Comparison of ENCODE assay signal across 8 cellular contexts in the genomic region with DNA sequence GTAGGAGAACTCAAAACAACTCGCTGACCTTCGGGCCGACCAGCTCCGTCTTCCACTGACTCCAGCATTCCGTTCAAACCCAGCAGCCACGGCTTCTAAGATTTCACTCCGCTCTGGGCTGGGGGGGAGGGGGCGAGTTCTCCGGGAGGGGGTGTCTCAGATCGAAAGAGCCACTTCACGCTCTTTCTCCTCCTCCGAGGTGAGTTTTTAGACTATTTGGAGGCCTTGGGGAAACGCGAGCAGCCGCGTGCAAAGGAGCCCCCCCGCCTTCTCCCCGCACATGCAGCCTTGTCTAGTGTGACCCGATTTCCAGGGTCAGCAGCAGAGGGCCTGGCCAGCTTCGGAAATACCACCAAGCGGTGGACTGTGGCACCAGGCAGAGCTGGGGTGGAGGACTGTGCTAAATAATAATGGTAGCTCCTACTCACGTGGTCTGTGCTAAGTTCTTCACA.
DNase-seq lines count a peak whose midpoint lies in the region; ATAC-seq and TF ChIP-seq lines count a peak whose summit lies in the region.

No MANE protein-coding gene starts in this region.

- peaks cover 0 to 6% (median 0%) of the 10 kb centered on the region in 9 donors for H3K9me3 Mint-ChIP-seq in naive thymus-derived CD8-positive, alpha-beta T cell

- H3K27ac ChIP-seq in RWPE1, result peak overlapping the region; percentile 88
- no peak overlapping the region for H3K27ac ChIP-seq in ectodermal cell (ENCODE audit: insufficient read depth, low read depth, low read length, poor library complexity, severe bottlenecking)

- CTCF ChIA-PET in RWPE1 (lab: Yijun Ruan, JAX), result interaction anchor here (0.7 kb wide), 1 partner anchor 291 kb away, joined by 4 read pairs; no protein-coding TSS in a partner anchor

- POLR2A ChIA-PET in RWPE1 (lab: Yijun Ruan, JAX; ENCODE audit: low non-redundant PET), result interaction anchor here (0.6 to 0.7 kb wide), 3 partner anchors 217 to 472 kb away, joined by 3 to 6 read pairs (median 4); no protein-coding TSS in a partner anchor
- POLR2A ChIA-PET in naive thymus-derived CD8-positive, alpha-beta T cell (lab: Charles Lee), result interaction anchor here (0.7 to 16.4 kb wide), 28 partner anchors 10 to 1159 kb away, joined by 3 to 269 read pairs (median 6); a partner anchor contains a TSS

- H3K36me3 Mint-ChIP-seq in naive thymus-derived CD8-positive, alpha-beta T cell, result no peaks in the 10 kb centered on the region

- peaks cover 14 to 44% (median 30%) of the 10 kb centered on the region in 4 donors for H3K4me1 Mint-ChIP-seq in naive thymus-derived CD8-positive, alpha-beta T cell

- no peaks in the 10 kb centered on the region for H3K9me3 ChIP-seq in ectodermal cell (ENCODE audit: control insufficient read depth, low read length)

- peak overlapping the region; percentile 84 to 94 (median 90) for H3K4me3 Mint-ChIP-seq in naive thymus-derived CD8-positive, alpha-beta T cell

- DNase-seq in RWPE1 (ENCODE audit: low spot score) (no peak), C1 segment of cervical spinal cord (lab: John Stamatoyannopoulos, UW) (no peak)
- DNase-seq in naive thymus-derived CD8-positive, alpha-beta T cell, result peak in 1 of 10 donors; percentile 17
- DNase-seq in activated effector memory CD4-positive, alpha-beta T cell treated with anti-CD3 and anti-CD28 coated beads, Interleukin-2, amount 50 U/mL, for 16 hours, result no peak

- no peaks in the 10 kb centered on the region for H3K27me3 Mint-ChIP-seq in naive thymus-derived CD8-positive, alpha-beta T cell

- peaks cover 14% of the 10 kb centered on the region for H3K27me3 ChIP-seq in ectodermal cell (ENCODE audit: control insufficient read depth, insufficient read depth, low read length, poor library complexity, severe bottlenecking)

- 5 to 7% methylated on average over 18 to 19 of the region's 22 CpGs for WGBS in ectodermal cell, 2 experiments

- TF ChIP-seq CTCF in RWPE1 (conservative IDR thresholded peaks at IDR 0.05; ENCODE audit: low read depth), result no peak

- ATAC-seq in GM19023 (IDR thresholded peaks at IDR 0.05; ENCODE audit: unreplicated experiment) (peak; percentile 3), GM21825 (IDR thresholded peaks at IDR 0.05; ENCODE audit: unreplicated experiment) (no peak), GM21515 (IDR thresholded peaks at IDR 0.05; ENCODE audit: unreplicated experiment) (no peak)
- ATAC-seq in naive thymus-derived CD8-positive, alpha-beta T cell, result peak; percentile 12 to 21

- no peaks in the 10 kb centered on the region for H3K36me3 ChIP-seq in ectodermal cell (ENCODE audit: control insufficient read depth, insufficient read depth, low read length)

- peak overlapping the region; percentile 95 to 100 (median 99) for H3K27ac Mint-ChIP-seq in naive thymus-derived CD8-positive, alpha-beta T cell

- peak overlapping the region; percentile 53 for H3K4me3 ChIP-seq in ectodermal cell (ENCODE audit: insufficient read depth, low read depth, low read length)

- no peaks in the 10 kb centered on the region for H3K4me1 ChIP-seq in ectodermal cell (ENCODE audit: control insufficient read depth, insufficient read depth, low read length)

Comparison
In these comparisons a context has a peak if more than half of its experiments do, and no peak if none do; other contexts are left out.
1. ATAC-seq: peak in GM19023 (single experiment) and naive thymus-derived CD8-positive, alpha-beta T cell (2 of 2); none in GM21825 (single experiment) and GM21515 (single experiment).